In the genomic region with DNA sequence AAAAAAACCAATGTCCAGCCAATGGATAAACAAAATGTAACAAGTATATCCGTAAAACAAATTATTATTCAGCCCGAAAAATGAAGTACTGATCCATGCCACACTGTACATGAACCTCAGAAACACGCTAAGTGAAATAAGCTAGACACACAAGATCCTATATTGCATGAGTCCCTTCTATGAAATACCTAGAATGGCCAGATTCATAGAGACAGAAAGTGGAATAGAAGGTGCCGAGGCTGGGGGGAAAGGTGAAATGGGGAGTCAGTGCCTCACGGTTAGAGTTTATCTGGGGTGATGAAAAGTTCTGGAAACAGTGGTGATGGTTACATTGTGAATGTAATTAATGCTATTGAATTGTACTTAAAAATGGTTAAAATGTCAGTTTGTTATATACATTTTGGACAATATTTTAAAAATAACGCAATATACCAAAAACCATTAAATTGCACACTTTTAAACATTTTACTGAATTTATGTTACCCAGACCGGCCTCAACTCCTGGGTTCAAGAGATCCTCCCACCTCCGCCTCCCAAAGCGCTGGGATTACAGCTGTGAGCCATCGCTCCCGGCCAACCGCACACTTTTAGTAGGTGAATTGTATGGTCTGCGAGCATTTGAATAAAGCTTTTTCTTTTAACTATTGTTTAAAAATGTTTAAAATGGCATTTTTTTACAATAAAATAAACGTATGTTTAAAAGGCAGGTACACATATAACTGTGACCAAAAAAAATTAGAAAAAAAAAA, we compare ENCODE assay signal across 1 cellular context.
TF ChIP-seq lines count a peak whose summit lies in the region.

No MANE protein-coding gene starts in this region.

TF ChIP-seq in HepG2, 621 proteins besides CTCF, POLR2A, EP300 and RAD21:
- 0 out of 2 replicates have a peak, but pooled peaks have one; percentile 5 for TF ChIP-seq MXD4 (CRISPR knock-in tag; IDR thresholded peaks at IDR 0.05)
- TF ChIP-seq SIN3A (IDR thresholded peaks at IDR 0.05; ENCODE audit: borderline replicate concordance, low read depth, low read length), result 0 out of 2 replicates have a peak, but pooled peaks have one; percentile 33
- no peak for TF ChIP-seq IRX3 (CRISPR knock-in tag; IDR thresholded peaks at IDR 0.05; ENCODE audit: borderline replicate concordance, low read depth)
- TF ChIP-seq, protein P1, sequence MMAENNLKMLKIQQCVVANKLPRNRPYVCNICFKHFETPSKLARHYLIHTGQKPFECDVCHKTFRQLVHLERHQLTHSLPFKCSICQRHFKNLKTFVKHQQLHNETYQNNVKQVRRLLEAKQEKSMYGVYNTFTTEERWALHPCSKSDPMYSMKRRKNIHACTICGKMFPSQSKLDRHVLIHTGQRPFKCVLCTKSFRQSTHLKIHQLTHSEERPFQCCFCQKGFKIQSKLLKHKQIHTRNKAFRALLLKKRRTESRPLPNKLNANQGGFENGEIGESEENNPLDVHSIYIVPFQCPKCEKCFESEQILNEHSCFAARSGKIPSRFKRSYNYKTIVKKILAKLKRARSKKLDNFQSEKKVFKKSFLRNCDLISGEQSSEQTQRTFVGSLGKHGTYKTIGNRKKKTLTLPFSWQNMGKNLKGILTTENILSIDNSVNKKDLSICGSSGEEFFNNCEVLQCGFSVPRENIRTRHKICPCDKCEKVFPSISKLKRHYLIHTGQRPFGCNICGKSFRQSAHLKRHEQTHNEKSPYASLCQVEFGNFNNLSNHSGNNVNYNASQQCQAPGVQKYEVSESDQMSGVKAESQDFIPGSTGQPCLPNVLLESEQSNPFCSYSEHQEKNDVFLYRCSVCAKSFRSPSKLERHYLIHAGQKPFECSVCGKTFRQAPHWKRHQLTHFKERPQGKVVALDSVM (CRISPR knock-in tag; IDR thresholded peaks at IDR 0.05), result peak; percentile 71
- TF ChIP-seq ZNF678 (CRISPR knock-in tag; IDR thresholded peaks at IDR 0.05), result no peak
- no peak for TF ChIP-seq ZIK1 (CRISPR knock-in tag; IDR thresholded peaks at IDR 0.05; ENCODE audit: borderline replicate concordance, low read depth)
- TF ChIP-seq, protein P2, sequence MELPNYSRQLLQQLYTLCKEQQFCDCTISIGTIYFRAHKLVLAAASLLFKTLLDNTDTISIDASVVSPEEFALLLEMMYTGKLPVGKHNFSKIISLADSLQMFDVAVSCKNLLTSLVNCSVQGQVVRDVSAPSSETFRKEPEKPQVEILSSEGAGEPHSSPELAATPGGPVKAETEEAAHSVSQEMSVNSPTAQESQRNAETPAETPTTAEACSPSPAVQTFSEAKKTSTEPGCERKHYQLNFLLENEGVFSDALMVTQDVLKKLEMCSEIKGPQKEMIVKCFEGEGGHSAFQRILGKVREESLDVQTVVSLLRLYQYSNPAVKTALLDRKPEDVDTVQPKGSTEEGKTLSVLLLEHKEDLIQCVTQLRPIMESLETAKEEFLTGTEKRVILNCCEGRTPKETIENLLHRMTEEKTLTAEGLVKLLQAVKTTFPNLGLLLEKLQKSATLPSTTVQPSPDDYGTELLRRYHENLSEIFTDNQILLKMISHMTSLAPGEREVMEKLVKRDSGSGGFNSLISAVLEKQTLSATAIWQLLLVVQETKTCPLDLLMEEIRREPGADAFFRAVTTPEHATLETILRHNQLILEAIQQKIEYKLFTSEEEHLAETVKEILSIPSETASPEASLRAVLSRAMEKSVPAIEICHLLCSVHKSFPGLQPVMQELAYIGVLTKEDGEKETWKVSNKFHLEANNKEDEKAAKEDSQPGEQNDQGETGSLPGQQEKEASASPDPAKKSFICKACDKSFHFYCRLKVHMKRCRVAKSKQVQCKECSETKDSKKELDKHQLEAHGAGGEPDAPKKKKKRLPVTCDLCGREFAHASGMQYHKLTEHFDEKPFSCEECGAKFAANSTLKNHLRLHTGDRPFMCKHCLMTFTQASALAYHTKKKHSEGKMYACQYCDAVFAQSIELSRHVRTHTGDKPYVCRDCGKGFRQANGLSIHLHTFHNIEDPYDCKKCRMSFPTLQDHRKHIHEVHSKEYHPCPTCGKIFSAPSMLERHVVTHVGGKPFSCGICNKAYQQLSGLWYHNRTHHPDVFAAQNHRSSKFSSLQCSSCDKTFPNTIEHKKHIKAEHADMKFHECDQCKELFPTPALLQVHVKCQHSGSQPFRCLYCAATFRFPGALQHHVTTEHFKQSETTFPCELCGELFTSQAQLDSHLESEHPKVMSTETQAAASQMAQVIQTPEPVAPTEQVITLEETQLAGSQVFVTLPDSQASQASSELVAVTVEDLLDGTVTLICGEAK (IDR thresholded peaks at IDR 0.05), result peak; percentile 27; the same call in 1 of the 2 replicates
- TF ChIP-seq, protein P2 (CRISPR knock-in tag; IDR thresholded peaks at IDR 0.05), result no peak
- TF ChIP-seq KMT2A (CRISPR knock-in tag; IDR thresholded peaks at IDR 0.05), result 0 out of 2 replicates have a peak, but pooled peaks have one; percentile 9
- no peak for TF ChIP-seq CENPX (CRISPR knock-in tag; IDR thresholded peaks at IDR 0.05)
- TF ChIP-seq, protein P3, sequence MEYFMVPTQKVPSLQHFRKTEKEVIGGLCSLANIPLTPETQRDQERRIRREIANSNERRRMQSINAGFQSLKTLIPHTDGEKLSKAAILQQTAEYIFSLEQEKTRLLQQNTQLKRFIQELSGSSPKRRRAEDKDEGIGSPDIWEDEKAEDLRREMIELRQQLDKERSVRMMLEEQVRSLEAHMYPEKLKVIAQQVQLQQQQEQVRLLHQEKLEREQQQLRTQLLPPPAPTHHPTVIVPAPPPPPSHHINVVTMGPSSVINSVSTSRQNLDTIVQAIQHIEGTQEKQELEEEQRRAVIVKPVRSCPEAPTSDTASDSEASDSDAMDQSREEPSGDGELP (IDR thresholded peaks at IDR 0.05; ENCODE audit: borderline replicate concordance, low read depth), result 0 out of 2 replicates have a peak, but pooled peaks have one; percentile 26
- TF ChIP-seq HES4 (CRISPR knock-in tag; IDR thresholded peaks at IDR 0.05; ENCODE audit: borderline replicate concordance), result no peak
- no peak for TF ChIP-seq SMAD9 (CRISPR knock-in tag; IDR thresholded peaks at IDR 0.05)
- TF ChIP-seq, protein P4, sequence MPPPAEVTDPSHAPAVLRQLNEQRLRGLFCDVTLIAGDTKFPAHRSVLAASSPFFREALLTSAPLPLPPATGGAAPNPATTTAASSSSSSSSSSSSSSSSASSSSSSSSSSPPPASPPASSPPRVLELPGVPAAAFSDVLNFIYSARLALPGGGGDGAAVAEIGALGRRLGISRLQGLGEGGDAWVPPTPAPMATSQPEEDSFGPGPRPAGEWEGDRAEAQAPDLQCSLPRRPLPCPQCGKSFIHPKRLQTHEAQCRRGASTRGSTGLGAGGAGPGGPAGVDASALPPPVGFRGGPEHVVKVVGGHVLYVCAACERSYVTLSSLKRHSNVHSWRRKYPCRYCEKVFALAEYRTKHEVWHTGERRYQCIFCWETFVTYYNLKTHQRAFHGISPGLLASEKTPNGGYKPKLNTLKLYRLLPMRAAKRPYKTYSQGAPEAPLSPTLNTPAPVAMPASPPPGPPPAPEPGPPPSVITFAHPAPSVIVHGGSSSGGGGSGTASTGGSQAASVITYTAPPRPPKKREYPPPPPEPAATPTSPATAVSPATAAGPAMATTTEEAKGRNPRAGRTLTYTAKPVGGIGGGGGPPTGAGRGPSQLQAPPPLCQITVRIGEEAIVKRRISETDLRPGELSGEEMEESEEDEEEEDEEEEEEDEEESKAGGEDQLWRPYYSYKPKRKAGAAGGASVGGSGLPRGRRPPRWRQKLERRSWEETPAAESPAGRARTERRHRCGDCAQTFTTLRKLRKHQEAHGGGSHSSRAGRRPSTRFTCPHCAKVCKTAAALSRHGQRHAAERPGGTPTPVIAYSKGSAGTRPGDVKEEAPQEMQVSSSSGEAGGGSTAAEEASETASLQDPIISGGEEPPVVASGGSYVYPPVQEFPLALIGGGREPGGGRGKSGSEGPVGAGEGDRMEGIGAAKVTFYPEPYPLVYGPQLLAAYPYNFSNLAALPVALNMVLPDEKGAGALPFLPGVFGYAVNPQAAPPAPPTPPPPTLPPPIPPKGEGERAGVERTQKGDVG (CRISPR knock-in tag; IDR thresholded peaks at IDR 0.05; ENCODE audit: borderline replicate concordance), result no peak
- TF ChIP-seq SAP130 (CRISPR knock-in tag; IDR thresholded peaks at IDR 0.05; ENCODE audit: low read depth), result 0 out of 2 replicates have a peak, but pooled peaks have one; percentile 45
- TF ChIP-seq MIER3 (CRISPR knock-in tag; IDR thresholded peaks at IDR 0.05; ENCODE audit: borderline replicate concordance), result no peak
- no peak for TF ChIP-seq ZNF709 (CRISPR knock-in tag; IDR thresholded peaks at IDR 0.05)
TF ChIP-seq in HepG2: peak in this region for 7.
